1 cellular context compared by ENCODE assay signal in the genomic region with DNA sequence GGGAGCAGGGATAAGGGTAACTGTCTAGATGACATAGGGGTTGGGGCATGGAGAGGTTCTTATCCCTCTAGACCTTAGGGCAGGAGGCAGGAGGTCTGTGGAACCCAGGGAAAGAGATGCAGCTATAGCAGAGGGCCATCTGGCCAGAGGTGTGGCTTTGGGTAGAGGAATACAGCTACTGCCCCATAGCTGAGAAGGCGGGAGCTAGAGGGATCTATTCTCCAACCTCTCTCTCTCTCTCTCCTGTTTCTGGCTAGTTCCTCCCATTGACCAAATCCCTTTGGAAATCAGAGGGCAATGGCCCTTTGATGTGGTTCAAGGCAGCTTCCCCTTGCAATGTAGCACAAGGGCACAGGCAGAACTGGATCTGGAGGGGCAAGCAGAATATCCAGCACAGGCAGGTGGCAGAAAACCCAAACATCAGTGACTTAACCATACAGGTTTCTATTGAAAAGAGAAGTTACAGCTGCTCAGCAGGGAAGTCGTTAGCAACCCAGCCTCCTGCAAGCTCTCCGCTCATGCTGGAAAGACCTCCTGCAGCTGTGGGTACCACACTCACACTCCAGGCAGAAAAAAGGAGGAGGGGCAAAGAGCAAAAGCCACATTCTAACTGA.
TF ChIP-seq lines count a peak whose summit lies in the region.

No MANE protein-coding gene starts in this region.

TF ChIP-seq in GM23338, 12 proteins besides CTCF, POLR2A, EP300 and RAD21 (continued from another document):
- TF ChIP-seq, protein P1, sequence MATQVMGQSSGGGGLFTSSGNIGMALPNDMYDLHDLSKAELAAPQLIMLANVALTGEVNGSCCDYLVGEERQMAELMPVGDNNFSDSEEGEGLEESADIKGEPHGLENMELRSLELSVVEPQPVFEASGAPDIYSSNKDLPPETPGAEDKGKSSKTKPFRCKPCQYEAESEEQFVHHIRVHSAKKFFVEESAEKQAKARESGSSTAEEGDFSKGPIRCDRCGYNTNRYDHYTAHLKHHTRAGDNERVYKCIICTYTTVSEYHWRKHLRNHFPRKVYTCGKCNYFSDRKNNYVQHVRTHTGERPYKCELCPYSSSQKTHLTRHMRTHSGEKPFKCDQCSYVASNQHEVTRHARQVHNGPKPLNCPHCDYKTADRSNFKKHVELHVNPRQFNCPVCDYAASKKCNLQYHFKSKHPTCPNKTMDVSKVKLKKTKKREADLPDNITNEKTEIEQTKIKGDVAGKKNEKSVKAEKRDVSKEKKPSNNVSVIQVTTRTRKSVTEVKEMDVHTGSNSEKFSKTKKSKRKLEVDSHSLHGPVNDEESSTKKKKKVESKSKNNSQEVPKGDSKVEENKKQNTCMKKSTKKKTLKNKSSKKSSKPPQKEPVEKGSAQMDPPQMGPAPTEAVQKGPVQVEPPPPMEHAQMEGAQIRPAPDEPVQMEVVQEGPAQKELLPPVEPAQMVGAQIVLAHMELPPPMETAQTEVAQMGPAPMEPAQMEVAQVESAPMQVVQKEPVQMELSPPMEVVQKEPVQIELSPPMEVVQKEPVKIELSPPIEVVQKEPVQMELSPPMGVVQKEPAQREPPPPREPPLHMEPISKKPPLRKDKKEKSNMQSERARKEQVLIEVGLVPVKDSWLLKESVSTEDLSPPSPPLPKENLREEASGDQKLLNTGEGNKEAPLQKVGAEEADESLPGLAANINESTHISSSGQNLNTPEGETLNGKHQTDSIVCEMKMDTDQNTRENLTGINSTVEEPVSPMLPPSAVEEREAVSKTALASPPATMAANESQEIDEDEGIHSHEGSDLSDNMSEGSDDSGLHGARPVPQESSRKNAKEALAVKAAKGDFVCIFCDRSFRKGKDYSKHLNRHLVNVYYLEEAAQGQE (IDR thresholded peaks at IDR 0.05; ENCODE audit: unreplicated experiment): no peak
